16 cellular contexts compared by ENCODE assay signal in genomic region chr12:111361717-111362576, GRCh38. TPM values are rescaled to one million over a fixed set of nuclear protein-coding genes. Genes with fewer than 3 reads are reported as not detected.
A peak's percentile ranks its signal among the peaks of the same experiment; 100 is the strongest.
DNase-seq lines count a peak whose midpoint lies in the region; ATAC-seq, FAIRE-seq and TF ChIP-seq lines count a peak whose summit lies in the region.
"Had no signal": no experiment of that assay in that cellular context is flagged by ENCODE, and none has a peak within 500 bp of the region (broad histone marks: within the 10 kb centered on the region; RNA-seq: fewer than 3 reads in every experiment).

No MANE protein-coding gene starts in this region.

- in situ Hi-C loops in HepG2 (cut with HindIII; ENCODE audit: extremely low pct_ligation_motif_present, low pct_unique_long_range_greater_than_20kb) (no loop called here), mammary epithelial cell (cut with MboI; ENCODE audit: low sequenced_read_pairs in 2 of 2) (no loop called here)

- no peak overlapping the region for H3T11ph ChIP-seq in H9 (ENCODE audit: low read length)

- ATAC-seq in body of pancreas = peak; percentile 66
- ATAC-seq in HepG2 = peak; percentile 61
- ATAC-seq in sciatic nerve = peak; percentile 50
- no peak for ATAC-seq in HG03521 (IDR thresholded peaks at IDR 0.05; ENCODE audit: unreplicated experiment)
- ATAC-seq: activated CD8-positive, alpha-beta T cell treated with anti-CD3 and anti-CD28 coated beads, Interleukin-2, amount 10 ng/mL, durations not matched to agents 7 days and 5 days had no signal

- no peak for FAIRE-seq in HepG2 (lab: Jason Lieb, UNC)
- FAIRE-seq: astrocyte, D721Med had no signal

- H2BK15ac ChIP-seq in H9 (ENCODE audit: low read depth, low read length) = no peak overlapping the region

- CTCF ChIA-PET in HepG2 (lab: Yijun Ruan, JAX; ENCODE audit: low intra/inter-chr PET ratio, low total read pairs) = no interaction called here
- CTCF ChIA-PET in mammary epithelial cell (lab: Charles Lee; ENCODE audit: low non-redundant PET) = no interaction called here

- H2BK5ac ChIP-seq in H9 (ENCODE audit: insufficient read length, low read length) = no peak overlapping the region

- dilution Hi-C loops in mammary epithelial cell (cut with HindIII; ENCODE audit: low sequenced_read_pairs) = no loop called here

- H3K9ac ChIP-seq in H9 (ENCODE audit: extremely low read depth, insufficient read length, low read length) = no peak overlapping the region
- H3K9ac ChIP-seq in HepG2 (ENCODE audit: insufficient read depth, low read depth, low read length) = peak overlapping the region; percentile 34; the same call in 1 of the 2 replicates
- H3K9ac ChIP-seq in mammary epithelial cell (ENCODE audit: insufficient read depth, low read length) = no peak overlapping the region

- TF ChIP-seq EP300 in HepG2 (IDR thresholded peaks at IDR 0.05; ENCODE audit: low read depth in 2 of 2, low read length in 2 of 2) = no peak
- no peak for TF ChIP-seq EP300 in HepG2 (CRISPR knock-in tag; IDR thresholded peaks at IDR 0.05; ENCODE audit: borderline replicate concordance)

- TF ChIP-seq POLR2A in body of pancreas (IDR thresholded peaks at IDR 0.05) (no peak), HepG2 (IDR thresholded peaks at IDR 0.05; ENCODE audit: insufficient read depth in 1 of 2, low read depth in 2 of 2, low read length in 2 of 2) (peak in 1 of 2 experiments; percentile 18; a peak in 1 of 4 replicates)

- TF ChIP-seq CTCF in H9 (conservative IDR thresholded peaks at IDR 0.05) (no peak), body of pancreas (IDR thresholded peaks at IDR 0.05) (peak in 2 of 7 experiments; percentile 3 to 17), HepG2 (CRISPR knock-in tag; IDR thresholded peaks at IDR 0.05) (no peak), mammary epithelial cell (conservative IDR thresholded peaks at IDR 0.05 in 1 of 2, IDR thresholded peaks at IDR 0.05 in 1 of 2; ENCODE audit: extremely low read depth in 1 of 2, insufficient read depth in 1 of 2, low read depth in 1 of 2, low read length in 2 of 2) (no peak), GM20000 (IDR thresholded peaks at IDR 0.05; ENCODE audit: extremely low read depth, missing control alignments) (no peak)

- TF ChIP-seq RAD21 in HepG2 (CRISPR knock-in tag; IDR thresholded peaks at IDR 0.05) = no peak

- H3K36me3 Mint-ChIP-seq in H9 (ENCODE audit: insufficient read depth in 1 of 3, low read depth in 3 of 3) = peaks cover 0 to 11% (median 3%) of the 10 kb centered on the region in 3 experiments; a peak in 5 of 7 replicates

- H3K27me3 ChIP-seq in H9 (ENCODE audit: insufficient read depth, low read length) (no peaks in the 10 kb centered on the region), body of pancreas (no peaks in the 10 kb centered on the region), HepG2 (ENCODE audit: control insufficient read depth in 1 of 2, insufficient read depth in 2 of 2, low read length in 2 of 2) (no peaks in the 10 kb centered on the region), mammary epithelial cell (ENCODE audit: insufficient read depth, low read length) (no peaks in the 10 kb centered on the region)
- H3K27me3 ChIP-seq: suprapubic skin had no signal

- H3K4me2 ChIP-seq in H9 (ENCODE audit: insufficient read depth, insufficient read length, low read length) (no peak overlapping the region), HepG2 (ENCODE audit: low read depth, low read length) (peak overlapping the region; percentile 69), mammary epithelial cell (ENCODE audit: insufficient read depth, low read depth, low read length) (no peak overlapping the region)

- no peak overlapping the region for H4K91ac ChIP-seq in H9 (ENCODE audit: insufficient read length, low read depth, low read length)

- no peak for DNase-seq in H9
- peak; percentile 78 to 94 (median 88) for DNase-seq in body of pancreas
- DNase-seq in HepG2 (ENCODE audit: low spot score) = peak; percentile 39
- no peak for DNase-seq in sciatic nerve (ENCODE audit: low spot score)
- no peak for DNase-seq in mammary epithelial cell
- no peak for DNase-seq in activated CD8-positive, alpha-beta memory T cell treated with anti-CD3 and anti-CD28 coated beads for 24 hours
- DNase-seq in GM20000 (ENCODE audit: low spot score) = no peak
- DNase-seq: activated CD8-positive, alpha-beta T cell treated with anti-CD3 and anti-CD28 coated beads, Interleukin-2, amount 10 ng/mL, durations not matched to agents 7 days and 5 days; GDM1; KBM-7; NCI-H1417 treated with DMSO at 0.1 percent for 48 hours; NCI-H345 had no signal

- no peaks in the 10 kb centered on the region for H3K9me3 ChIP-seq in H9 (ENCODE audit: control insufficient read depth, low read depth, low read length)
- no peaks in the 10 kb centered on the region for H3K9me3 ChIP-seq in body of pancreas
- H3K9me3 ChIP-seq in HepG2 (ENCODE audit: low read length) = no peaks in the 10 kb centered on the region
- no peaks in the 10 kb centered on the region for H3K9me3 ChIP-seq in mammary epithelial cell (replicated peaks; ENCODE audit: insufficient read depth, low read length)
- H3K9me3 ChIP-seq: suprapubic skin had no signal

- no peak overlapping the region for H2BK20ac ChIP-seq in H9 (ENCODE audit: low read depth, low read length, poor library complexity, severe bottlenecking)

- H3K79me1 ChIP-seq in H9 (ENCODE audit: insufficient read depth, low read depth, low read length, poor library complexity, severe bottlenecking) = no peaks in the 10 kb centered on the region

- H2BK120ac ChIP-seq in H9 (ENCODE audit: low read depth, low read length, poor library complexity, severe bottlenecking) = no peak overlapping the region

- H2BK12ac ChIP-seq in H9 (ENCODE audit: insufficient read length, low read depth, low read length) = no peak overlapping the region

- no peak overlapping the region for H3K23ac ChIP-seq in H9 (ENCODE audit: insufficient read length, low read depth, low read length)

- H3K4me1 ChIP-seq in H9 (ENCODE audit: insufficient read depth, low read length) (no peaks in the 10 kb centered on the region), body of pancreas (peaks cover 66% of the 10 kb centered on the region), HepG2 (ENCODE audit: insufficient read depth, low read length) (peaks cover 63% of the 10 kb centered on the region), mammary epithelial cell (ENCODE audit: insufficient read depth, low read length) (no peaks in the 10 kb centered on the region)

- H3K79me2 ChIP-seq in H9 (ENCODE audit: insufficient read depth, low read length) (no peaks in the 10 kb centered on the region), HepG2 (ENCODE audit: insufficient read depth, low read length) (peaks cover 8% of the 10 kb centered on the region), mammary epithelial cell (ENCODE audit: insufficient read depth, low read length) (no peaks in the 10 kb centered on the region)

- no CpG with 5 or more reads among the region's 18 CpGs for WGBS in H9 (ENCODE audit: extremely low coverage, insufficient read length, low lambda C conversion rate)
- 42 to 51% methylated on average over 4 to 18 of the region's 18 CpGs for WGBS in body of pancreas, 2 donors
- WGBS in HepG2 (ENCODE audit: low lambda C conversion rate) = 20% methylated on average over 3 of the region's 18 CpGs
- WGBS in mammary epithelial cell (ENCODE audit: low coverage, missing lambda C conversion rate) = 90% methylated on average over 10 of the region's 18 CpGs

- H2AFZ ChIP-seq in H9 (ENCODE audit: low read length) (no peak overlapping the region), HepG2 (ENCODE audit: low read length) (no peak overlapping the region), mammary epithelial cell (ENCODE audit: low read depth, low read length) (no peak overlapping the region)

- no peaks in the 10 kb centered on the region for H4K20me1 ChIP-seq in H9 (ENCODE audit: control insufficient read depth, insufficient read depth, insufficient read length)
- H4K20me1 ChIP-seq in HepG2 (ENCODE audit: insufficient read depth, low read length) = peaks cover 16% of the 10 kb centered on the region; the same call in 1 of the 2 replicates
- H4K20me1 ChIP-seq in mammary epithelial cell (ENCODE audit: insufficient read depth, low read length) = no peaks in the 10 kb centered on the region

- no peaks in the 10 kb centered on the region for H3K36me3 ChIP-seq in body of pancreas (replicated peaks in 1 of 2; ENCODE audit: insufficient read depth in 1 of 2, low read depth in 2 of 2)
- H3K36me3 ChIP-seq in HepG2 (replicated peaks in 1 of 2; ENCODE audit: control insufficient read depth in 1 of 2, insufficient read depth in 2 of 2, low read length in 2 of 2) = peaks cover 7 to 29% of the 10 kb centered on the region in 2 experiments
- H3K36me3 ChIP-seq in mammary epithelial cell (ENCODE audit: insufficient read depth, low read length) = no peaks in the 10 kb centered on the region

- H3K9me3 Mint-ChIP-seq in H9 = no peaks in the 10 kb centered on the region

- no peak overlapping the region for H3K14ac ChIP-seq in H9 (ENCODE audit: insufficient read depth, low read length)

- no peak overlapping the region for H4K5ac ChIP-seq in H9 (ENCODE audit: insufficient read length, low read depth, low read length)

- no peak overlapping the region for H3K4me3 ChIP-seq in body of pancreas
- peak overlapping the region in 2 of 3 experiments; percentile 29 to 55; a peak in 2 of 6 replicates for H3K4me3 ChIP-seq in HepG2 (replicated peaks in 1 of 3; ENCODE audit: insufficient read depth in 1 of 3, low read depth in 2 of 3, low read length in 3 of 3)
- no peak overlapping the region for H3K4me3 ChIP-seq in mammary epithelial cell (replicated peaks in 1 of 3; ENCODE audit: insufficient read depth in 1 of 3, low read depth in 2 of 3, low read length in 3 of 3)
- H3K4me3 ChIP-seq: suprapubic skin had no signal

- BruUV-seq in HepG2 (replicated peaks; lab: Mats Ljungman, UMichigan) = no TSS peak
- no TSS peak for BruUV-seq in mammary epithelial cell (replicated peaks; lab: Mats Ljungman, UMichigan)

- H2AK5ac ChIP-seq in H9 (ENCODE audit: insufficient read length, low read length) = no peak overlapping the region

- H3K4me3 Mint-ChIP-seq in H9 = no peak overlapping the region
- H3K4me3 Mint-ChIP-seq: activated CD8-positive, alpha-beta T cell treated with anti-CD3 and anti-CD28 coated beads, Interleukin-2, amount 10 ng/mL, durations not matched to agents 7 days and 5 days had no signal

- intact Hi-C loops in body of pancreas (cut with DNase I) = no loop called here
- intact Hi-C loops in HepG2 (cut with micrococcal nuclease; ENCODE audit: unreplicated experiment) = no loop called here
- intact Hi-C loops in sciatic nerve (cut with DNase I) = no loop called here
- intact Hi-C loops in mammary epithelial cell (cut with micrococcal nuclease) = no loop called here

- H3K27ac Mint-ChIP-seq in H9 = peak overlapping the region in 2 of 3 experiments; percentile 18 to 48; a peak in 2 of 7 replicates
- H3K27ac Mint-ChIP-seq: activated CD8-positive, alpha-beta T cell treated with anti-CD3 and anti-CD28 coated beads, Interleukin-2, amount 10 ng/mL, durations not matched to agents 7 days and 5 days had no signal

- no peak overlapping the region for H3K27ac ChIP-seq in H9 (ENCODE audit: insufficient read length, low read depth, low read length)
- peak overlapping the region; percentile 52 to 70 (median 68) for H3K27ac ChIP-seq in body of pancreas
- peak overlapping the region; percentile 41 for H3K27ac ChIP-seq in HepG2 (ENCODE audit: extremely low read length, insufficient read depth, low read length)
- H3K27ac ChIP-seq in mammary epithelial cell (ENCODE audit: insufficient read depth, low read depth, low read length) = no peak overlapping the region
- H3K27ac ChIP-seq: suprapubic skin had no signal

- H4K8ac ChIP-seq in H9 (replicated peaks; ENCODE audit: insufficient read length, low read depth, low read length) = no peak overlapping the region

- H3K56ac ChIP-seq in H9 (ENCODE audit: insufficient read length, low read depth, low read length) = no peak overlapping the region

- no peak overlapping the region for H3K4ac ChIP-seq in H9 (ENCODE audit: low read depth, low read length)

- H3K18ac ChIP-seq in H9 (ENCODE audit: insufficient read length, low read depth, low read length) = no peak overlapping the region

- peaks cover 8% of the 10 kb centered on the region for H3K27me3 Mint-ChIP-seq in H9 (ENCODE audit: low read depth)

- H3K4me1 Mint-ChIP-seq in H9 = peaks cover 0 to 13% of the 10 kb centered on the region in 2 experiments; a peak in 1 of 4 replicates

- no peaks in the 10 kb centered on the region for H3K23me2 ChIP-seq in H9 (ENCODE audit: insufficient read length, low read depth, low read length, poor library complexity, severe bottlenecking)

- POLR2A ChIA-PET in HepG2 (lab: Yijun Ruan, JAX) = interaction anchor here (0.6 to 1.1 kb wide), 3 partner anchors 27 to 43 kb away, joined by 3 read pairs; no protein-coding TSS in a partner anchor

RNA-seq across cellular contexts. Expression of gene PHETA1, which starts 6.9 kb away (rescaled TPM):
- 11.4 and 13.1 TPM in 2 replicates for total RNA-seq in H9 (2021)
- 10 to 100 TPM; 20.4 to 31.4 TPM for total RNA-seq in body of pancreas
- total RNA-seq in HepG2 (2016; rRNA removed; fragmentation: Illumina TruSeq; extraction: Trizol) = 12.7 and 20.8 TPM in 2 replicates
- 4.6 and 5.4 TPM in 2 replicates for total RNA-seq in HepG2 (2016; cell fraction: cytosol; rRNA removed; fragmentation: Illumina TruSeq; extraction: Trizol; ENCODE audit: low read depth)
- total RNA-seq in HepG2 (2016; cell fraction: insoluble cytoplasmic fraction; rRNA removed; fragmentation: Illumina TruSeq; extraction: Trizol) = 11.4 and 21.0 TPM in 2 replicates
- 20.1 and 22.4 TPM in 2 replicates for total RNA-seq in HepG2 (2016; cell fraction: membrane; rRNA removed; fragmentation: Illumina TruSeq; extraction: Trizol)
- 11.4 and 16.8 TPM in 2 replicates for total RNA-seq in HepG2 (2016; cell fraction: nucleus; rRNA removed; fragmentation: Illumina TruSeq; extraction: Trizol)
- 11.3 and 15.8 TPM in 2 replicates for polyA plus RNA-seq in HepG2 (2011; rRNA removed)
- 13.8 and 16.9 TPM in 2 replicates for polyA plus RNA-seq in HepG2 (2011; cell fraction: cytosol; rRNA removed)
- 38.7 and 41.4 TPM in 2 replicates for polyA plus RNA-seq in HepG2 (2011; cell fraction: nucleus; rRNA removed)
- polyA plus RNA-seq in HepG2 (2012) = 7.6 and 12.3 TPM in 2 replicates
- 4.7 and 5.7 TPM in 2 replicates for polyA plus RNA-seq in HepG2 (2016; cell fraction: cytosol; fragmentation: Illumina TruSeq; extraction: Trizol; ENCODE audit: low read depth)
- polyA plus RNA-seq in HepG2 (2016; cell fraction: insoluble cytoplasmic fraction; fragmentation: Illumina TruSeq; extraction: Trizol; ENCODE audit: low read depth) = 15.8 and 19.6 TPM in 2 replicates
- polyA plus RNA-seq in HepG2 (2016; cell fraction: membrane; fragmentation: Illumina TruSeq; extraction: Trizol; ENCODE audit: low read depth) = 18.1 and 18.8 TPM in 2 replicates
- 31.9 and 34.8 TPM in 2 replicates for polyA plus RNA-seq in HepG2 (2016; cell fraction: nucleus; fragmentation: Illumina TruSeq; extraction: Trizol; ENCODE audit: insufficient read depth, low read depth)
- 1.6 and 19.4 TPM in 2 replicates for polyA minus RNA-seq in HepG2 (2011; rRNA and poly(A)+ RNA removed; ENCODE audit: low replicate concordance)
- polyA minus RNA-seq in HepG2 (2011; cell fraction: cytosol; rRNA and poly(A)+ RNA removed) = 7.2 and 10.0 TPM in 2 replicates
- 6.4 and 9.7 TPM in 2 replicates for polyA minus RNA-seq in HepG2 (2011; cell fraction: nucleus; rRNA and poly(A)+ RNA removed)
- 12.0 TPM for total RNA-seq in sciatic nerve
- 1 to 10 TPM; 6.8 to 6.9 TPM for total RNA-seq in mammary epithelial cell
- polyA plus RNA-seq in mammary epithelial cell = 3.8 TPM
- 4.3 TPM for polyA minus RNA-seq in mammary epithelial cell

RNA-seq across cellular contexts. Expression of gene SH2B3, which starts 43.8 kb away (rescaled TPM):
- total RNA-seq in H9 (2021) (37.9 and 40.3 TPM in 2 replicates), body of pancreas (10 to 100 TPM; 23.1 to 41.9 TPM), HepG2 (2016; rRNA removed; fragmentation: Illumina TruSeq; extraction: Trizol) (6.8 and 6.9 TPM in 2 replicates), sciatic nerve (27.5 TPM), mammary epithelial cell (10 to 100 TPM; 11.7 to 15.8 TPM)
- 3.0 and 4.5 TPM in 2 replicates for total RNA-seq in HepG2 (2016; cell fraction: cytosol; rRNA removed; fragmentation: Illumina TruSeq; extraction: Trizol; ENCODE audit: low read depth)
- total RNA-seq in HepG2 (2016; cell fraction: insoluble cytoplasmic fraction; rRNA removed; fragmentation: Illumina TruSeq; extraction: Trizol) = 5.3 and 6.3 TPM in 2 replicates
- total RNA-seq in HepG2 (2016; cell fraction: membrane; rRNA removed; fragmentation: Illumina TruSeq; extraction: Trizol) = 8.1 and 8.8 TPM in 2 replicates
- 3.3 and 4.2 TPM in 2 replicates for total RNA-seq in HepG2 (2016; cell fraction: nucleus; rRNA removed; fragmentation: Illumina TruSeq; extraction: Trizol)
- polyA plus RNA-seq in HepG2 (2011; rRNA removed) (6.8 and 7.1 TPM in 2 replicates), mammary epithelial cell (18.1 TPM)
- 5.9 and 7.0 TPM in 2 replicates for polyA plus RNA-seq in HepG2 (2011; cell fraction: cytosol; rRNA removed)
- 6.3 and 7.7 TPM in 2 replicates for polyA plus RNA-seq in HepG2 (2011; cell fraction: nucleus; rRNA removed)
- polyA plus RNA-seq in HepG2 (2012) = 5.1 and 9.2 TPM in 2 replicates
- 0.99 and 1.3 TPM in 2 replicates for polyA plus RNA-seq in HepG2 (2016; cell fraction: cytosol; fragmentation: Illumina TruSeq; extraction: Trizol; ENCODE audit: low read depth)
- polyA plus RNA-seq in HepG2 (2016; cell fraction: insoluble cytoplasmic fraction; fragmentation: Illumina TruSeq; extraction: Trizol; ENCODE audit: low read depth) = 7.6 and 9.1 TPM in 2 replicates
- polyA plus RNA-seq in HepG2 (2016; cell fraction: membrane; fragmentation: Illumina TruSeq; extraction: Trizol; ENCODE audit: low read depth) = 5.2 and 5.7 TPM in 2 replicates
- polyA plus RNA-seq in HepG2 (2016; cell fraction: nucleus; fragmentation: Illumina TruSeq; extraction: Trizol; ENCODE audit: insufficient read depth, low read depth) = 8.8 and 9.8 TPM in 2 replicates
- polyA minus RNA-seq in HepG2 (2011; rRNA and poly(A)+ RNA removed; ENCODE audit: low replicate concordance) = 2.2 and 11.4 TPM in 2 replicates
- 6.2 and 6.9 TPM in 2 replicates for polyA minus RNA-seq in HepG2 (2011; cell fraction: cytosol; rRNA and poly(A)+ RNA removed)
- polyA minus RNA-seq in HepG2 (2011; cell fraction: nucleus; rRNA and poly(A)+ RNA removed) = 3.3 and 3.9 TPM in 2 replicates
- polyA minus RNA-seq in mammary epithelial cell = 20.3 TPM

Comparison
In these comparisons a context has a peak if more than half of its experiments do, and no peak if none do; other contexts are left out.
1. DNase-seq: peak in body of pancreas (4 of 4) and HepG2 (single experiment); none in H9 (single experiment), sciatic nerve (single experiment), mammary epithelial cell (single experiment), activated CD8-positive, alpha-beta memory T cell treated with anti-CD3 and anti-CD28 coated beads for 24 hours (single experiment) and GM20000 (single experiment).
2. H3K27ac ChIP-seq: peak in body of pancreas (4 of 4) and HepG2 (single experiment); none in H9 (single experiment) and mammary epithelial cell (single experiment).
3. H3K4me3 ChIP-seq: peak in HepG2 (2 of 3); none in body of pancreas (0 of 2) and mammary epithelial cell (0 of 3).